2 cellular contexts compared by ENCODE assay signal in the genomic region with DNA sequence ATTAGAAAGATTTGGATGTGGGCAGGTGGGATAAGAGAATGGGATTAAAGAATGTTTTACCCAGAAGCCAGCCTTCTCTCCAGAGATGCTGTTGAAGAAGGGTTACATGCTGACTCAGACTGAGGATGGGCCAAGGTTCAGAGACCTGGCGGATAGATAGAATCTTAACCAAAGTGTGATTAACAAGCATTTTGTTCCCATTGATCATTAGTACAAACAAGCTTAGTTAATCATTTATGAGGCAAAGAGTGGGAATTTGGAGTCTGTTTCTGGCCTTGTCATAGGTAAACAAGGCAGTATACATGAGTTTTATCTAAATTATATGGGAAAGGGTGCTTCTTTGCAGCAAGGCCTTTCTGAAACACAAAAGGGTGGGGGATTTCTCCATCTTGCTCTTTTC.
A peak's percentile ranks its signal among the peaks of the same experiment; 100 is the strongest.
TF ChIP-seq lines count a peak whose summit lies in the region.

No MANE protein-coding gene starts in this region.

TF ChIP-seq in H1, 55 proteins besides CTCF, POLR2A, EP300 and RAD21:
- TF ChIP-seq RBBP5 (IDR thresholded peaks at IDR 0.05; ENCODE audit: borderline replicate concordance, low read depth, low read length) (no peak), NRF1 (IDR thresholded peaks at IDR 0.05; ENCODE audit: low read depth, low read length) (no peak), ASH2L (IDR thresholded peaks at IDR 0.05; ENCODE audit: low read length) (no peak), RXRA (IDR thresholded peaks at IDR 0.05; ENCODE audit: insufficient read depth, low read depth, low read length) (no peak), KDM4A (IDR thresholded peaks at IDR 0.05; ENCODE audit: low read depth, low read length, severe bottlenecking) (no peak)

TF ChIP-seq in HepG2, 621 proteins besides CTCF, POLR2A, EP300 and RAD21 (continues in another document):
- TF ChIP-seq ATF7-NPFF (CRISPR knock-in tag; IDR thresholded peaks at IDR 0.05; ENCODE audit: low read depth) (no peak), SOX13 (IDR thresholded peaks at IDR 0.05) (no peak), SOX13 (CRISPR knock-in tag; conservative IDR thresholded peaks at IDR 0.05 in 1 of 2, IDR thresholded peaks at IDR 0.05 in 1 of 2) (peak in 1 of 2 experiments; percentile 62; a peak in 2 of 4 replicates), HNF4A (CRISPR knock-in tag; IDR thresholded peaks at IDR 0.05) (peak; percentile 67), ZNF546 (CRISPR knock-in tag; conservative IDR thresholded peaks at IDR 0.05) (no peak), ONECUT2 (CRISPR knock-in tag; IDR thresholded peaks at IDR 0.05) (peak; percentile 74), SAP130 (CRISPR knock-in tag; IDR thresholded peaks at IDR 0.05; ENCODE audit: low read depth) (peak; percentile 28; the same call in 1 of the 2 replicates), HDAC1 (CRISPR knock-in tag; IDR thresholded peaks at IDR 0.05) (peak; percentile 22; the same call in 1 of the 2 replicates), FOXO1 (CRISPR knock-in tag; IDR thresholded peaks at IDR 0.05) (peak; percentile 22; the same call in 1 of the 2 replicates), NR2F6 (IDR thresholded peaks at IDR 0.05) (peak; percentile 46; the same call in 1 of the 2 replicates), NR2F6 (CRISPR knock-in tag; IDR thresholded peaks at IDR 0.05) (peak; percentile 27; the same call in 1 of the 2 replicates), SIX1 (CRISPR knock-in tag; IDR thresholded peaks at IDR 0.05; ENCODE audit: borderline replicate concordance) (0 out of 2 replicates have a peak, but pooled peaks have one; percentile 19), HNF4G (IDR thresholded peaks at IDR 0.05; ENCODE audit: borderline replicate concordance, low read depth, low read length) (peak; percentile 52; the same call in 1 of the 2 replicates), HNF4G (CRISPR knock-in tag; IDR thresholded peaks at IDR 0.05; ENCODE audit: borderline replicate concordance, low read depth) (no peak), FOSL2 (CRISPR knock-in tag; IDR thresholded peaks at IDR 0.05) (peak; percentile 81), FOXK1 (CRISPR knock-in tag; IDR thresholded peaks at IDR 0.05; ENCODE audit: borderline replicate concordance, low read depth) (peak; percentile 51; the same call in 1 of the 2 replicates), KDM6A (CRISPR knock-in tag; IDR thresholded peaks at IDR 0.05; ENCODE audit: low read depth) (0 out of 2 replicates have a peak, but pooled peaks have one; percentile 30), PITX1 (CRISPR knock-in tag; IDR thresholded peaks at IDR 0.05) (0 out of 2 replicates have a peak, but pooled peaks have one; percentile 16), ZNF496 (CRISPR knock-in tag; IDR thresholded peaks at IDR 0.05; ENCODE audit: insufficient replicate concordance) (no peak), ELF3 (CRISPR knock-in tag; IDR thresholded peaks at IDR 0.05) (peak; percentile 16; the same call in 1 of the 2 replicates), HCFC1 (IDR thresholded peaks at IDR 0.05; ENCODE audit: low read depth, low read length) (no peak), ZUFSP (CRISPR knock-in tag; IDR thresholded peaks at IDR 0.05; ENCODE audit: borderline replicate concordance) (no peak), ZNF567 (CRISPR knock-in tag; IDR thresholded peaks at IDR 0.05; ENCODE audit: borderline replicate concordance) (no peak), RERE (CRISPR knock-in tag; IDR thresholded peaks at IDR 0.05; ENCODE audit: low read depth) (peak; percentile 84; the same call in 1 of the 2 replicates), BCLAF1 (IDR thresholded peaks at IDR 0.05) (no peak), ZNF121 (CRISPR knock-in tag; IDR thresholded peaks at IDR 0.05) (peak; percentile 38; the same call in 1 of the 2 replicates), HNRNPL (IDR thresholded peaks at IDR 0.05; ENCODE audit: low read depth, low read length) (no peak), ZNF331 (CRISPR knock-in tag; IDR thresholded peaks at IDR 0.05) (0 out of 2 replicates have a peak, but pooled peaks have one; percentile 13), ZBTB7A (CRISPR knock-in tag; IDR thresholded peaks at IDR 0.05) (no peak), MAFF (IDR thresholded peaks at IDR 0.05; ENCODE audit: low read depth, low read length) (peak; percentile 85)
- TF ChIP-seq, protein P1, sequence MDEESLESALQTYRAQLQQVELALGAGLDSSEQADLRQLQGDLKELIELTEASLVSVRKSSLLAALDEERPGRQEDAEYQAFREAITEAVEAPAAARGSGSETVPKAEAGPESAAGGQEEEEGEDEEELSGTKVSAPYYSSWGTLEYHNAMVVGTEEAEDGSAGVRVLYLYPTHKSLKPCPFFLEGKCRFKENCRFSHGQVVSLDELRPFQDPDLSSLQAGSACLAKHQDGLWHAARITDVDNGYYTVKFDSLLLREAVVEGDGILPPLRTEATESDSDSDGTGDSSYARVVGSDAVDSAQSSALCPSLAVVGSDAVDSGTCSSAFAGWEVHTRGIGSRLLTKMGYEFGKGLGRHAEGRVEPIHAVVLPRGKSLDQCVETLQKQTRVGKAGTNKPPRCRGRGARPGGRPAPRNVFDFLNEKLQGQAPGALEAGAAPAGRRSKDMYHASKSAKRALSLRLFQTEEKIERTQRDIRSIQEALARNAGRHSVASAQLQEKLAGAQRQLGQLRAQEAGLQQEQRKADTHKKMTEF (CRISPR knock-in tag; IDR thresholded peaks at IDR 0.05) = 0 out of 2 replicates have a peak, but pooled peaks have one; percentile 31
- TF ChIP-seq, protein P2, sequence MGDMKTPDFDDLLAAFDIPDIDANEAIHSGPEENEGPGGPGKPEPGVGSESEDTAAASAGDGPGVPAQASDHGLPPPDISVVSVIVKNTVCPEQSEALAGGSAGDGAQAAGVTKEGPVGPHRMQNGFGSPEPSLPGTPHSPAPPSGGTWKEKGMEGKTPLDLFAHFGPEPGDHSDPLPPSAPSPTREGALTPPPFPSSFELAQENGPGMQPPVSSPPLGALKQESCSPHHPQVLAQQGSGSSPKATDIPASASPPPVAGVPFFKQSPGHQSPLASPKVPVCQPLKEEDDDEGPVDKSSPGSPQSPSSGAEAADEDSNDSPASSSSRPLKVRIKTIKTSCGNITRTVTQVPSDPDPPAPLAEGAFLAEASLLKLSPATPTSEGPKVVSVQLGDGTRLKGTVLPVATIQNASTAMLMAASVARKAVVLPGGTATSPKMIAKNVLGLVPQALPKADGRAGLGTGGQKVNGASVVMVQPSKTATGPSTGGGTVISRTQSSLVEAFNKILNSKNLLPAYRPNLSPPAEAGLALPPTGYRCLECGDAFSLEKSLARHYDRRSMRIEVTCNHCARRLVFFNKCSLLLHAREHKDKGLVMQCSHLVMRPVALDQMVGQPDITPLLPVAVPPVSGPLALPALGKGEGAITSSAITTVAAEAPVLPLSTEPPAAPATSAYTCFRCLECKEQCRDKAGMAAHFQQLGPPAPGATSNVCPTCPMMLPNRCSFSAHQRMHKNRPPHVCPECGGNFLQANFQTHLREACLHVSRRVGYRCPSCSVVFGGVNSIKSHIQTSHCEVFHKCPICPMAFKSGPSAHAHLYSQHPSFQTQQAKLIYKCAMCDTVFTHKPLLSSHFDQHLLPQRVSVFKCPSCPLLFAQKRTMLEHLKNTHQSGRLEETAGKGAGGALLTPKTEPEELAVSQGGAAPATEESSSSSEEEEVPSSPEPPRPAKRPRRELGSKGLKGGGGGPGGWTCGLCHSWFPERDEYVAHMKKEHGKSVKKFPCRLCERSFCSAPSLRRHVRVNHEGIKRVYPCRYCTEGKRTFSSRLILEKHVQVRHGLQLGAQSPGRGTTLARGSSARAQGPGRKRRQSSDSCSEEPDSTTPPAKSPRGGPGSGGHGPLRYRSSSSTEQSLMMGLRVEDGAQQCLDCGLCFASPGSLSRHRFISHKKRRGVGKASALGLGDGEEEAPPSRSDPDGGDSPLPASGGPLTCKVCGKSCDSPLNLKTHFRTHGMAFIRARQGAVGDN (CRISPR knock-in tag; IDR thresholded peaks at IDR 0.05) = no peak
- TF ChIP-seq, protein P3, sequence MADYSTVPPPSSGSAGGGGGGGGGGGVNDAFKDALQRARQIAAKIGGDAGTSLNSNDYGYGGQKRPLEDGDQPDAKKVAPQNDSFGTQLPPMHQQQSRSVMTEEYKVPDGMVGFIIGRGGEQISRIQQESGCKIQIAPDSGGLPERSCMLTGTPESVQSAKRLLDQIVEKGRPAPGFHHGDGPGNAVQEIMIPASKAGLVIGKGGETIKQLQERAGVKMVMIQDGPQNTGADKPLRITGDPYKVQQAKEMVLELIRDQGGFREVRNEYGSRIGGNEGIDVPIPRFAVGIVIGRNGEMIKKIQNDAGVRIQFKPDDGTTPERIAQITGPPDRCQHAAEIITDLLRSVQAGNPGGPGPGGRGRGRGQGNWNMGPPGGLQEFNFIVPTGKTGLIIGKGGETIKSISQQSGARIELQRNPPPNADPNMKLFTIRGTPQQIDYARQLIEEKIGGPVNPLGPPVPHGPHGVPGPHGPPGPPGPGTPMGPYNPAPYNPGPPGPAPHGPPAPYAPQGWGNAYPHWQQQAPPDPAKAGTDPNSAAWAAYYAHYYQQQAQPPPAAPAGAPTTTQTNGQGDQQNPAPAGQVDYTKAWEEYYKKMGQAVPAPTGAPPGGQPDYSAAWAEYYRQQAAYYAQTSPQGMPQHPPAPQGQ (CRISPR knock-in tag; IDR thresholded peaks at IDR 0.05; ENCODE audit: borderline replicate concordance) = no peak
- TF ChIP-seq, protein P4, sequence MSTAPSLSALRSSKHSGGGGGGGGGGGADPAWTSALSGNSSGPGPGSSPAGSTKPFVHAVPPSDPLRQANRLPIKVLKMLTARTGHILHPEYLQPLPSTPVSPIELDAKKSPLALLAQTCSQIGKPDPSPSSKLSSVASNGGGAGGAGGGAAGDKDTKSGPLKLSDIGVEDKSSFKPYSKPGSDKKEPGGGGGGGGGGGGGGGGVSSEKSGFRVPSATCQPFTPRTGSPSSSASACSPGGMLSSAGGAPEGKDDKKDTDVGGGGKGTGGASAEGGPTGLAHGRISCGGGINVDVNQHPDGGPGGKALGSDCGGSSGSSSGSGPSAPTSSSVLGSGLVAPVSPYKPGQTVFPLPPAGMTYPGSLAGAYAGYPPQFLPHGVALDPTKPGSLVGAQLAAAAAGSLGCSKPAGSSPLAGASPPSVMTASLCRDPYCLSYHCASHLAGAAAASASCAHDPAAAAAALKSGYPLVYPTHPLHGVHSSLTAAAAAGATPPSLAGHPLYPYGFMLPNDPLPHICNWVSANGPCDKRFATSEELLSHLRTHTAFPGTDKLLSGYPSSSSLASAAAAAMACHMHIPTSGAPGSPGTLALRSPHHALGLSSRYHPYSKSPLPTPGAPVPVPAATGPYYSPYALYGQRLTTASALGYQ (CRISPR knock-in tag; IDR thresholded peaks at IDR 0.05) = peak; percentile 55; the same call in 1 of the 2 replicates
